ENCODE assay signal across 2 cellular contexts in the genomic region with DNA sequence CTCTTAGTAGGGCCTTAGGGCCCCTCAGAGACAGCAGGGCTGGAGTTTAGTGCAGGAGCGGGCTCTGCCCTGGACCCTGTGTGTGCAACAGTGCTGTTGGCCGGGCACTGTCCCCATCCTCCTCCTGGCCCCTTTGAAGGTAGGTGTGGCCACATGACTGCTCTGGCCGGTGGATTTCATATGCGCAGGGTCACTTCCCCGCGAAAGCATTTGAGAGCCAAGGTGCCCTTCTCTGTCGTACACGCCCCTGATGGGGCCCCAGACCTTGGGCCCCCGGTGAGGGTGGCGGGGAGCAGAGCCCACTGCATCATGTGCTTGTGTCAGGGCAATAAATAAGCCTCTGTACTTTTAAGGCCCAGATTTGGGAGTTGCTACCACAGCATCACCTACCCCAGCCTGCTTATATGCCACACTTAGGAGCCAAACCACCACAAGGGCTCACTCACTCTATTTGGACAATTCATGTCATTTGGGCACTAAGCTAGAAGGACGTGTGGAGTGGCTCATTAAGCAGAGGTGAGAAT.
TF ChIP-seq lines count a peak whose summit lies in the region.

No MANE protein-coding gene starts in this region.

TF ChIP-seq in IMR-90, 13 proteins besides CTCF, POLR2A, EP300 and RAD21:
- no peak for TF ChIP-seq RCOR1 (IDR thresholded peaks at IDR 0.05; ENCODE audit: insufficient replicate concordance, low read length)
- TF ChIP-seq, protein P1, sequence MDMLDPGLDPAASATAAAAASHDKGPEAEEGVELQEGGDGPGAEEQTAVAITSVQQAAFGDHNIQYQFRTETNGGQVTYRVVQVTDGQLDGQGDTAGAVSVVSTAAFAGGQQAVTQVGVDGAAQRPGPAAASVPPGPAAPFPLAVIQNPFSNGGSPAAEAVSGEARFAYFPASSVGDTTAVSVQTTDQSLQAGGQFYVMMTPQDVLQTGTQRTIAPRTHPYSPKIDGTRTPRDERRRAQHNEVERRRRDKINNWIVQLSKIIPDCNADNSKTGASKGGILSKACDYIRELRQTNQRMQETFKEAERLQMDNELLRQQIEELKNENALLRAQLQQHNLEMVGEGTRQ (IDR thresholded peaks at IDR 0.05; ENCODE audit: low read depth, low read length) = no peak
- TF ChIP-seq, protein P2, sequence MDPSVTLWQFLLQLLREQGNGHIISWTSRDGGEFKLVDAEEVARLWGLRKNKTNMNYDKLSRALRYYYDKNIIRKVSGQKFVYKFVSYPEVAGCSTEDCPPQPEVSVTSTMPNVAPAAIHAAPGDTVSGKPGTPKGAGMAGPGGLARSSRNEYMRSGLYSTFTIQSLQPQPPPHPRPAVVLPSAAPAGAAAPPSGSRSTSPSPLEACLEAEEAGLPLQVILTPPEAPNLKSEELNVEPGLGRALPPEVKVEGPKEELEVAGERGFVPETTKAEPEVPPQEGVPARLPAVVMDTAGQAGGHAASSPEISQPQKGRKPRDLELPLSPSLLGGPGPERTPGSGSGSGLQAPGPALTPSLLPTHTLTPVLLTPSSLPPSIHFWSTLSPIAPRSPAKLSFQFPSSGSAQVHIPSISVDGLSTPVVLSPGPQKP (IDR thresholded peaks at IDR 0.05; ENCODE audit: borderline replicate concordance, low read depth, low read length) = no peak
- no peak for TF ChIP-seq MAZ (IDR thresholded peaks at IDR 0.05; ENCODE audit: borderline replicate concordance, low read depth, low read length)
- no peak for TF ChIP-seq MAFK (IDR thresholded peaks at IDR 0.05; ENCODE audit: low read depth, low read length)
- TF ChIP-seq CHD1 (IDR thresholded peaks at IDR 0.05; ENCODE audit: low read depth, low read length) = no peak
- no peak for TF ChIP-seq CEBPB (IDR thresholded peaks at IDR 0.05; ENCODE audit: low read depth, low read length)
- no peak for TF ChIP-seq RFX5 (IDR thresholded peaks at IDR 0.05; ENCODE audit: low read depth, low read length)

TF ChIP-seq in neural cell, 6 proteins besides CTCF, POLR2A, EP300 and RAD21:
- TF ChIP-seq SMC3 (conservative IDR thresholded peaks at IDR 0.05; ENCODE audit: poor library complexity) (no peak), POLR2AphosphoS5 (IDR thresholded peaks at IDR 0.05) (no peak), TAF1 (IDR thresholded peaks at IDR 0.05; ENCODE audit: low read depth) (no peak), EZH2 (IDR thresholded peaks at IDR 0.05; ENCODE audit: borderline replicate concordance, insufficient read depth, low read length, poor library complexity, severe bottlenecking) (no peak), MXI1 (conservative IDR thresholded peaks at IDR 0.05; ENCODE audit: poor library complexity, severe bottlenecking) (no peak)
- TF ChIP-seq, protein P3, sequence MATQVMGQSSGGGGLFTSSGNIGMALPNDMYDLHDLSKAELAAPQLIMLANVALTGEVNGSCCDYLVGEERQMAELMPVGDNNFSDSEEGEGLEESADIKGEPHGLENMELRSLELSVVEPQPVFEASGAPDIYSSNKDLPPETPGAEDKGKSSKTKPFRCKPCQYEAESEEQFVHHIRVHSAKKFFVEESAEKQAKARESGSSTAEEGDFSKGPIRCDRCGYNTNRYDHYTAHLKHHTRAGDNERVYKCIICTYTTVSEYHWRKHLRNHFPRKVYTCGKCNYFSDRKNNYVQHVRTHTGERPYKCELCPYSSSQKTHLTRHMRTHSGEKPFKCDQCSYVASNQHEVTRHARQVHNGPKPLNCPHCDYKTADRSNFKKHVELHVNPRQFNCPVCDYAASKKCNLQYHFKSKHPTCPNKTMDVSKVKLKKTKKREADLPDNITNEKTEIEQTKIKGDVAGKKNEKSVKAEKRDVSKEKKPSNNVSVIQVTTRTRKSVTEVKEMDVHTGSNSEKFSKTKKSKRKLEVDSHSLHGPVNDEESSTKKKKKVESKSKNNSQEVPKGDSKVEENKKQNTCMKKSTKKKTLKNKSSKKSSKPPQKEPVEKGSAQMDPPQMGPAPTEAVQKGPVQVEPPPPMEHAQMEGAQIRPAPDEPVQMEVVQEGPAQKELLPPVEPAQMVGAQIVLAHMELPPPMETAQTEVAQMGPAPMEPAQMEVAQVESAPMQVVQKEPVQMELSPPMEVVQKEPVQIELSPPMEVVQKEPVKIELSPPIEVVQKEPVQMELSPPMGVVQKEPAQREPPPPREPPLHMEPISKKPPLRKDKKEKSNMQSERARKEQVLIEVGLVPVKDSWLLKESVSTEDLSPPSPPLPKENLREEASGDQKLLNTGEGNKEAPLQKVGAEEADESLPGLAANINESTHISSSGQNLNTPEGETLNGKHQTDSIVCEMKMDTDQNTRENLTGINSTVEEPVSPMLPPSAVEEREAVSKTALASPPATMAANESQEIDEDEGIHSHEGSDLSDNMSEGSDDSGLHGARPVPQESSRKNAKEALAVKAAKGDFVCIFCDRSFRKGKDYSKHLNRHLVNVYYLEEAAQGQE (IDR thresholded peaks at IDR 0.05; ENCODE audit: borderline replicate concordance) = no peak
